Comparison of ENCODE assay signal across 25 cellular contexts in the genomic region with DNA sequence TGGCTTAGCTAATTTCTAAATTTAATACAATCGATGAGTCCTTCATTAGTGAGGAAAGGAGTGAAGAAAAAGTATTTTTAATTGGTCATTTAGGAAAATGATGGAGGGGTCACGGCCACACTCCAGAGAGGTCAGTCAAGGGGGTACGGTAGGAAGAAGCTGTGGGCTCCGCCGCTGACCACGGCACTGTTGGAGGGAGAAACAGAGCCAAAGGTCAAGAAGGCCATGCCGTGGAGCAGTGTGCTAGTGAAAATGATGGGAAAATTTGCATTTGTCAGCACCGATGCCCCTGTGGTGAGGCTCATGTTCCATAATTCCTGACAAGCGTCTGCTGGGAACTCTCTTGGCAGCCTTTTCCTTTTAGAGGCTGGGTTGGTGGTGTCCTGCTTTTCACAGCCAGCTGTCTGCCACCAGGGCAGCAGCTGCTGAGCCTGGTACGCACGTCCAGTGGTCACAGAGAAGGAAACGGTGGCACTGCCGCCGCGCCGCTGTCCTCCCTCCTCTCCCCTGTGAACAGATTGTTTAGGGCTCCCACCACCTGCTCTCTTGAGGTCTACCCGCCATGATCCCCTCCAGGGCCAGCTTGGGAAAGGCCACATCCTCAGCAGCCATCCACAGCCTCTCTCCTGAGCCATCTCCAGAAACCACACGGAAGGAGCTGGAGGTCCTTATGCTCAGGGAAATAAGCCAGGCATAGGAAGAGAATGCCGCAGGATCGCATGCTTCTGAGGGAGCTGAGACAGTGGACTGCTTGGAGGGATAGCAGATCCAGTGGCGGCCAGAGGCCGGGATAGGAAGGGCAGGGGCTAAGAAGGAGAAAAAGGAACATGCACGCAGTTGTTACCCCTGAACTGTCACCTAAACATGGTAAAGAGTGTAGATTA.
DNase-seq lines count a peak whose midpoint lies in the region; FAIRE-seq and TF ChIP-seq lines count a peak whose summit lies in the region.
"Had no signal": no experiment of that assay in that cellular context is flagged by ENCODE, and none has a peak within 500 bp of the region (broad histone marks: within the 10 kb centered on the region; RNA-seq: fewer than 3 reads in every experiment).

No MANE protein-coding gene starts in this region.

- intact Hi-C loops in activated CD4-positive, alpha-beta memory T cell treated with anti-CD3 and anti-CD28 coated beads for 36 hours (cut with micrococcal nuclease), result no loop called here
- intact Hi-C loops in prostate gland (cut with DNase I), result no loop called here

- H3K27me3 Mint-ChIP-seq in activated CD4-positive, alpha-beta memory T cell treated with anti-CD3 and anti-CD28 coated beads, Interleukin-2, amount 10 ng/mL, durations not matched to agents 7 days and 5 days, result no peaks in the 10 kb centered on the region
- no peaks in the 10 kb centered on the region for H3K27me3 Mint-ChIP-seq in activated CD4-positive, alpha-beta memory T cell treated with anti-CD3 and anti-CD28 coated beads for 36 hours
- peaks cover 13% of the 10 kb centered on the region for H3K27me3 Mint-ChIP-seq in activated naive CD8-positive, alpha-beta T cell treated with anti-CD3 and anti-CD28 coated beads for 36 hours

- CTCF ChIA-PET in activated CD4-positive, alpha-beta memory T cell treated with anti-CD3 and anti-CD28 coated beads, Interleukin-2, amount 10 ng/mL, durations not matched to agents 7 days and 5 days (lab: Charles Lee), result no interaction called here
- CTCF ChIA-PET in activated CD4-positive, alpha-beta memory T cell treated with anti-CD3 and anti-CD28 coated beads for 36 hours (lab: Charles Lee), result no interaction called here

- H3K36me3 ChIP-seq in prostate gland, result no peaks in the 10 kb centered on the region
- H3K36me3 ChIP-seq: HAP-1 had no signal

- H3K27me3 ChIP-seq in prostate gland (replicated peaks; ENCODE audit: insufficient read depth), result peaks cover 5% of the 10 kb centered on the region

- no peak overlapping the region for H3K4me3 ChIP-seq in prostate gland
- H3K4me3 ChIP-seq: GM23248, HAP-1 had no signal

- FAIRE-seq in urothelium cell line (lab: Jason Lieb, UNC), result no peak
- FAIRE-seq: D721Med, GM18507 had no signal

- H3K9me3 ChIP-seq in prostate gland, result no peaks in the 10 kb centered on the region
- H3K9me3 ChIP-seq: HAP-1 had no signal

- no peak for TF ChIP-seq POLR2A in prostate gland (IDR thresholded peaks at IDR 0.05)

- POLR2A ChIA-PET in activated CD4-positive, alpha-beta memory T cell treated with anti-CD3 and anti-CD28 coated beads, Interleukin-2, amount 10 ng/mL, durations not matched to agents 7 days and 5 days (lab: Charles Lee), result no interaction called here
- POLR2A ChIA-PET in activated CD4-positive, alpha-beta memory T cell treated with anti-CD3 and anti-CD28 coated beads for 36 hours (lab: Charles Lee), result no interaction called here

- peaks cover 3% of the 10 kb centered on the region for H3K9me3 Mint-ChIP-seq in activated CD4-positive, alpha-beta memory T cell treated with anti-CD3 and anti-CD28 coated beads, Interleukin-2, amount 10 ng/mL, durations not matched to agents 7 days and 5 days
- H3K9me3 Mint-ChIP-seq in activated CD4-positive, alpha-beta memory T cell treated with anti-CD3 and anti-CD28 coated beads for 36 hours, result peaks cover 17% of the 10 kb centered on the region
- H3K9me3 Mint-ChIP-seq in activated naive CD8-positive, alpha-beta T cell treated with anti-CD3 and anti-CD28 coated beads for 36 hours, result peaks cover 22% of the 10 kb centered on the region

- WGBS in prostate gland, result 85% methylated on average over 22 of the region's 23 CpGs

- no peaks in the 10 kb centered on the region for H3K4me1 ChIP-seq in prostate gland (replicated peaks)
- H3K4me1 ChIP-seq: HAP-1 had no signal

- H3K4me1 Mint-ChIP-seq in activated CD4-positive, alpha-beta memory T cell treated with anti-CD3 and anti-CD28 coated beads, Interleukin-2, amount 10 ng/mL, durations not matched to agents 7 days and 5 days, result no peaks in the 10 kb centered on the region
- H3K4me1 Mint-ChIP-seq in activated CD4-positive, alpha-beta memory T cell treated with anti-CD3 and anti-CD28 coated beads for 36 hours (ENCODE audit: low read depth), result peaks cover 3% of the 10 kb centered on the region
- H3K4me1 Mint-ChIP-seq in activated naive CD8-positive, alpha-beta T cell treated with anti-CD3 and anti-CD28 coated beads for 36 hours, result peaks cover 5% of the 10 kb centered on the region

- H3K36me3 Mint-ChIP-seq in activated CD4-positive, alpha-beta memory T cell treated with anti-CD3 and anti-CD28 coated beads, Interleukin-2, amount 10 ng/mL, durations not matched to agents 7 days and 5 days (ENCODE audit: low read depth), result no peaks in the 10 kb centered on the region
- peaks cover 2% of the 10 kb centered on the region for H3K36me3 Mint-ChIP-seq in activated CD4-positive, alpha-beta memory T cell treated with anti-CD3 and anti-CD28 coated beads for 36 hours
- no peaks in the 10 kb centered on the region for H3K36me3 Mint-ChIP-seq in activated naive CD8-positive, alpha-beta T cell treated with anti-CD3 and anti-CD28 coated beads for 36 hours
- H3K36me3 Mint-ChIP-seq: CD8-positive, alpha-beta T cell had no signal

- TF ChIP-seq CTCF in prostate gland (IDR thresholded peaks at IDR 0.05), result no peak

- H3K27ac Mint-ChIP-seq in activated CD4-positive, alpha-beta memory T cell treated with anti-CD3 and anti-CD28 coated beads, Interleukin-2, amount 10 ng/mL, durations not matched to agents 7 days and 5 days, result no peak overlapping the region
- no peak overlapping the region for H3K27ac Mint-ChIP-seq in activated CD4-positive, alpha-beta memory T cell treated with anti-CD3 and anti-CD28 coated beads for 36 hours
- H3K27ac Mint-ChIP-seq in activated naive CD8-positive, alpha-beta T cell treated with anti-CD3 and anti-CD28 coated beads for 36 hours, result no peak overlapping the region
- H3K27ac Mint-ChIP-seq: CD8-positive, alpha-beta T cell had no signal

- no peak overlapping the region for H3K27ac ChIP-seq in prostate gland
- H3K27ac ChIP-seq: GM23248 had no signal

- H3K4me3 Mint-ChIP-seq in activated CD4-positive, alpha-beta memory T cell treated with anti-CD3 and anti-CD28 coated beads, Interleukin-2, amount 10 ng/mL, durations not matched to agents 7 days and 5 days, result no peak overlapping the region
- H3K4me3 Mint-ChIP-seq in activated CD4-positive, alpha-beta memory T cell treated with anti-CD3 and anti-CD28 coated beads for 36 hours, result no peak overlapping the region
- no peak overlapping the region for H3K4me3 Mint-ChIP-seq in activated naive CD8-positive, alpha-beta T cell treated with anti-CD3 and anti-CD28 coated beads for 36 hours
- H3K4me3 Mint-ChIP-seq: CD8-positive, alpha-beta T cell had no signal

- DNase-seq in activated CD4-positive, alpha-beta memory T cell treated with anti-CD3 and anti-CD28 coated beads, Interleukin-2, amount 10 ng/mL, durations not matched to agents 7 days and 5 days, result peak; percentile 5
- no peak for DNase-seq in activated CD4-positive, alpha-beta memory T cell treated with anti-CD3 and anti-CD28 coated beads for 36 hours
- DNase-seq in ecto neural progenitor cell (ENCODE audit: low spot score) (peak; percentile 25), mucosa of gallbladder (ENCODE audit: low spot score) (peak; percentile 5), prostate gland (ENCODE audit: low spot score) (peak; percentile 1), occipital lobe (lab: John Stamatoyannopoulos, UW) (no peak), urothelium cell line (ENCODE audit: low spot score) (no peak)
- no peak for DNase-seq in activated naive CD8-positive, alpha-beta T cell treated with anti-CD3 and anti-CD28 coated beads for 36 hours
- DNase-seq: 8988T, AML-193, C1 segment of cervical spinal cord, DMS53, GDM1, GM23248, KBM-7, MM.1S, NCI-H1092, NCI-H1436, NCI-H2029 treated with DMSO at 0.1 percent for 48 hours, NCI-H2171, NCI-H345 had no signal

Comparison
In these comparisons a context has a peak if more than half of its experiments do, and no peak if none do; other contexts are left out.
1. DNase-seq: peak in activated CD4-positive, alpha-beta memory T cell treated with anti-CD3 and anti-CD28 coated beads, Interleukin-2, amount 10 ng/mL, durations not matched to agents 7 days and 5 days (single experiment), ecto neural progenitor cell (single experiment), mucosa of gallbladder (single experiment) and prostate gland (single experiment); none in activated CD4-positive, alpha-beta memory T cell treated with anti-CD3 and anti-CD28 coated beads for 36 hours (single experiment), occipital lobe (single experiment), activated naive CD8-positive, alpha-beta T cell treated with anti-CD3 and anti-CD28 coated beads for 36 hours (single experiment) and urothelium cell line (single experiment).